Comparison of ENCODE assay signal across 1 cellular context in the genomic region with DNA sequence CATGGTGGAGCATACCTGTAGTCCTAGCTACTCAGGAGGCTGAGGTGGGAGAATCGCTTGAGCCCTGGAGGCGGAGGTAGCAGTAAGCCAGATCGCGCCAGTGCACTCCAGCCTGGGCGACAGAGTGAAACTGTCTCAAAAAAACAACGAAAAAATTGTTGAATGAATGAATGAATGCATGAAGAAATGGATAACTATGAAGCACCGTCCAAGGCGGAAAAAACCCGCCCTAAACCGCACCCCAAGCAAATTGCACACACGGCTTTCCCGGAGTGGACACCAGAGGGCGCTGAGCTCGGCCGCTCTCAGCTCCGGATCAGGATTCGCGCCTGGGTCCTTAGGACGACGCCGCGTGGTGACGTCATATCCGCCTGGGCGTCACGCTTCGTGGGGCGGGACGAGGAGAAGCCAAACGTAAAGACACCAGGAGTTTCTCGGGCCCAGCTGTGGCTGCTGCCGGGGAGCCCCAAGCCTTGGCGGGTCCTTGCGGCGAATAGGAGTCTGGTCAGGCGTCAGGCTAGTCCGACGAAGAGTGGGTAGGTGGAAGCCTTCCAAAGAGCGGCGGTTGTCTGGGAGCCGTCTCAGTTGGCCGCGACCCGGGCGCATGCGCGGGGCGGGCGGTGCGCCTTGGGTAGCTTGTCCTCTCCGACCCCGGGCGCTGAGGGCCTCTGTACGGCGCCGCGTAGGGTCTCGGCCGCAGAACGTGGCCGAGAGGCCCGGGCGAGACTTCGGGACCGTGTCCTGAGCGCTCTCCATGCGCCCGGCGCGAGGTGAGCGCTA.
TF ChIP-seq lines count a peak whose summit lies in the region.

HTD2 (plus strand) TSS at position 639 of the 780 bp plus-strand sequence. CDS start 11,094 bp downstream, outside the sequence.
RPP14 (plus strand) TSS at position 364 of the 780 bp plus-strand sequence. CDS start 4,085 bp downstream, outside the sequence.

TF ChIP-seq in HepG2, 621 proteins besides CTCF, POLR2A, EP300 and RAD21 (continued from another document and continues in another):
- TF ChIP-seq, protein P1, sequence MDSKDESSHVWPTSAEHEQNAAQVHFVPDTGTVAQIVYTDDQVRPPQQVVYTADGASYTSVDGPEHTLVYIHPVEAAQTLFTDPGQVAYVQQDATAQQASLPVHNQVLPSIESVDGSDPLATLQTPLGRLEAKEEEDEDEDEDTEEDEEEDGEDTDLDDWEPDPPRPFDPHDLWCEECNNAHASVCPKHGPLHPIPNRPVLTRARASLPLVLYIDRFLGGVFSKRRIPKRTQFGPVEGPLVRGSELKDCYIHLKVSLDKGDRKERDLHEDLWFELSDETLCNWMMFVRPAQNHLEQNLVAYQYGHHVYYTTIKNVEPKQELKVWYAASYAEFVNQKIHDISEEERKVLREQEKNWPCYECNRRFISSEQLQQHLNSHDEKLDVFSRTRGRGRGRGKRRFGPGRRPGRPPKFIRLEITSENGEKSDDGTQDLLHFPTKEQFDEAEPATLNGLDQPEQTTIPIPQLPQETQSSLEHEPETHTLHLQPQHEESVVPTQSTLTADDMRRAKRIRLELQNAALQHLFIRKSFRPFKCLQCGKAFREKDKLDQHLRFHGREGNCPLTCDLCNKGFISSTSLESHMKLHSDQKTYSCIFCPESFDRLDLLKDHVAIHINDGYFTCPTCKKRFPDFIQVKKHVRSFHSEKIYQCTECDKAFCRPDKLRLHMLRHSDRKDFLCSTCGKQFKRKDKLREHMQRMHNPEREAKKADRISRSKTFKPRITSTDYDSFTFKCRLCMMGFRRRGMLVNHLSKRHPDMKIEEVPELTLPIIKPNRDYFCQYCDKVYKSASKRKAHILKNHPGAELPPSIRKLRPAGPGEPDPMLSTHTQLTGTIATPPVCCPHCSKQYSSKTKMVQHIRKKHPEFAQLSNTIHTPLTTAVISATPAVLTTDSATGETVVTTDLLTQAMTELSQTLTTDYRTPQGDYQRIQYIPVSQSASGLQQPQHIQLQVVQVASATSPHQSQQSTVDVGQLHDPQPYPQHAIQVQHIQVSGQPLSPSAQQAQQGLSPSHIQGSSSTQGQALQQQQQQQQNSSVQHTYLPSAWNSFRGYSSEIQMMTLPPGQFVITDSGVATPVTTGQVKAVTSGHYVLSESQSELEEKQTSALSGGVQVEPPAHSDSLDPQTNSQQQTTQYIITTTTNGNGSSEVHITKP (CRISPR knock-in tag; IDR thresholded peaks at IDR 0.05; ENCODE audit: low read depth) = peak; percentile 63
- TF ChIP-seq TARDBP (CRISPR knock-in tag; IDR thresholded peaks at IDR 0.05) = peak; percentile 92
- peak; percentile 1 for TF ChIP-seq ZNF12 (CRISPR knock-in tag; IDR thresholded peaks at IDR 0.05)
- peak; percentile 78 for TF ChIP-seq ZBTB7B (CRISPR knock-in tag; IDR thresholded peaks at IDR 0.05)
- TF ChIP-seq ZNF615 (CRISPR knock-in tag; IDR thresholded peaks at IDR 0.05; ENCODE audit: borderline replicate concordance) = 0 out of 2 replicates have a peak, but pooled peaks have one; percentile 16
- TF ChIP-seq, protein P2, sequence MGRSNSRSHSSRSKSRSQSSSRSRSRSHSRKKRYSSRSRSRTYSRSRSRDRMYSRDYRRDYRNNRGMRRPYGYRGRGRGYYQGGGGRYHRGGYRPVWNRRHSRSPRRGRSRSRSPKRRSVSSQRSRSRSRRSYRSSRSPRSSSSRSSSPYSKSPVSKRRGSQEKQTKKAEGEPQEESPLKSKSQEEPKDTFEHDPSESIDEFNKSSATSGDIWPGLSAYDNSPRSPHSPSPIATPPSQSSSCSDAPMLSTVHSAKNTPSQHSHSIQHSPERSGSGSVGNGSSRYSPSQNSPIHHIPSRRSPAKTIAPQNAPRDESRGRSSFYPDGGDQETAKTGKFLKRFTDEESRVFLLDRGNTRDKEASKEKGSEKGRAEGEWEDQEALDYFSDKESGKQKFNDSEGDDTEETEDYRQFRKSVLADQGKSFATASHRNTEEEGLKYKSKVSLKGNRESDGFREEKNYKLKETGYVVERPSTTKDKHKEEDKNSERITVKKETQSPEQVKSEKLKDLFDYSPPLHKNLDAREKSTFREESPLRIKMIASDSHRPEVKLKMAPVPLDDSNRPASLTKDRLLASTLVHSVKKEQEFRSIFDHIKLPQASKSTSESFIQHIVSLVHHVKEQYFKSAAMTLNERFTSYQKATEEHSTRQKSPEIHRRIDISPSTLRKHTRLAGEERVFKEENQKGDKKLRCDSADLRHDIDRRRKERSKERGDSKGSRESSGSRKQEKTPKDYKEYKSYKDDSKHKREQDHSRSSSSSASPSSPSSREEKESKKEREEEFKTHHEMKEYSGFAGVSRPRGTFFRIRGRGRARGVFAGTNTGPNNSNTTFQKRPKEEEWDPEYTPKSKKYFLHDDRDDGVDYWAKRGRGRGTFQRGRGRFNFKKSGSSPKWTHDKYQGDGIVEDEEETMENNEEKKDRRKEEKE (IDR thresholded peaks at IDR 0.05) = no peak
- TF ChIP-seq, protein P3, sequence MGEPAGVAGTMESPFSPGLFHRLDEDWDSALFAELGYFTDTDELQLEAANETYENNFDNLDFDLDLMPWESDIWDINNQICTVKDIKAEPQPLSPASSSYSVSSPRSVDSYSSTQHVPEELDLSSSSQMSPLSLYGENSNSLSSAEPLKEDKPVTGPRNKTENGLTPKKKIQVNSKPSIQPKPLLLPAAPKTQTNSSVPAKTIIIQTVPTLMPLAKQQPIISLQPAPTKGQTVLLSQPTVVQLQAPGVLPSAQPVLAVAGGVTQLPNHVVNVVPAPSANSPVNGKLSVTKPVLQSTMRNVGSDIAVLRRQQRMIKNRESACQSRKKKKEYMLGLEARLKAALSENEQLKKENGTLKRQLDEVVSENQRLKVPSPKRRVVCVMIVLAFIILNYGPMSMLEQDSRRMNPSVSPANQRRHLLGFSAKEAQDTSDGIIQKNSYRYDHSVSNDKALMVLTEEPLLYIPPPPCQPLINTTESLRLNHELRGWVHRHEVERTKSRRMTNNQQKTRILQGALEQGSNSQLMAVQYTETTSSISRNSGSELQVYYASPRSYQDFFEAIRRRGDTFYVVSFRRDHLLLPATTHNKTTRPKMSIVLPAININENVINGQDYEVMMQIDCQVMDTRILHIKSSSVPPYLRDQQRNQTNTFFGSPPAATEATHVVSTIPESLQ (CRISPR knock-in tag; conservative IDR thresholded peaks at IDR 0.05) = 0 out of 2 replicates have a peak, but pooled peaks have one; percentile 50
- TF ChIP-seq ZNF816 (CRISPR knock-in tag; IDR thresholded peaks at IDR 0.05; ENCODE audit: borderline replicate concordance) = peak; percentile 36; the same call in 1 of the 2 replicates
- TF ChIP-seq MZF1 (CRISPR knock-in tag; IDR thresholded peaks at IDR 0.05; ENCODE audit: borderline replicate concordance) = no peak
- TF ChIP-seq NR2C2 (CRISPR knock-in tag; IDR thresholded peaks at IDR 0.05; ENCODE audit: borderline replicate concordance) = peak; percentile 71; the same call in 1 of the 2 replicates
- TF ChIP-seq AGO1 (IDR thresholded peaks at IDR 0.05; ENCODE audit: low read depth, low read length, poor library complexity, severe bottlenecking) = no peak
- TF ChIP-seq, protein P4, sequence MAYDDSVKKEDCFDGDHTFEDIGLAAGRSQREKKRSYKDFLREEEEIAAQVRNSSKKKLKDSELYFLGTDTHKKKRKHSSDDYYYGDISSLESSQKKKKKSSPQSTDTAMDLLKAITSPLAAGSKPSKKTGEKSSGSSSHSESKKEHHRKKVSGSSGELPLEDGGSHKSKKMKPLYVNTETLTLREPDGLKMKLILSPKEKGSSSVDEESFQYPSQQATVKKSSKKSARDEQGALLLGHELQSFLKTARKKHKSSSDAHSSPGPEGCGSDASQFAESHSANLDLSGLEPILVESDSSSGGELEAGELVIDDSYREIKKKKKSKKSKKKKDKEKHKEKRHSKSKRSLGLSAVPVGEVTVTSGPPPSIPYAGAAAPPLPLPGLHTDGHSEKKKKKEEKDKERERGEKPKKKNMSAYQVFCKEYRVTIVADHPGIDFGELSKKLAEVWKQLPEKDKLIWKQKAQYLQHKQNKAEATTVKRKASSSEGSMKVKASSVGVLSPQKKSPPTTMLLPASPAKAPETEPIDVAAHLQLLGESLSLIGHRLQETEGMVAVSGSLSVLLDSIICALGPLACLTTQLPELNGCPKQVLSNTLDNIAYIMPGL (CRISPR knock-in tag; IDR thresholded peaks at IDR 0.05; ENCODE audit: borderline replicate concordance in 1 of 2, low read depth in 1 of 2) = peak; percentile 89 to 97
- peak; percentile 19; the same call in 1 of the 2 replicates for TF ChIP-seq RFX3 (CRISPR knock-in tag; IDR thresholded peaks at IDR 0.05)
- no peak for TF ChIP-seq PAX8 (CRISPR knock-in tag; IDR thresholded peaks at IDR 0.05; ENCODE audit: borderline replicate concordance)
- TF ChIP-seq, protein P5, sequence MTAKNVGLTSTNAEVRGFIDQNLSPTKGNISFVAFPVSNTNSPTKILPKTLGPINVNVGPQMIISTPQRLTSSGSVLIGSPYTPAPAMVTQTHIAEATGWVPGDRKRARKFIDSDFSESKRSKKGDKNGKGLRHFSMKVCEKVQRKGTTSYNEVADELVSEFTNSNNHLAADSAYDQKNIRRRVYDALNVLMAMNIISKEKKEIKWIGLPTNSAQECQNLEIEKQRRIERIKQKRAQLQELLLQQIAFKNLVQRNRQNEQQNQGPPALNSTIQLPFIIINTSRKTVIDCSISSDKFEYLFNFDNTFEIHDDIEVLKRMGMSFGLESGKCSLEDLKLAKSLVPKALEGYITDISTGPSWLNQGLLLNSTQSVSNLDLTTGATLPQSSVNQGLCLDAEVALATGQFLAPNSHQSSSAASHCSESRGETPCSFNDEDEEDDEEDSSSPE (CRISPR knock-in tag; IDR thresholded peaks at IDR 0.05) = peak; percentile 92
- TF ChIP-seq NFE2L1 (CRISPR knock-in tag; IDR thresholded peaks at IDR 0.05; ENCODE audit: borderline replicate concordance) = 0 out of 2 replicates have a peak, but pooled peaks have one; percentile 61
- TF ChIP-seq HOXA5 (CRISPR knock-in tag; IDR thresholded peaks at IDR 0.05) = no peak
- TF ChIP-seq ZNF180 (CRISPR knock-in tag; IDR thresholded peaks at IDR 0.05; ENCODE audit: borderline replicate concordance, low read depth) = no peak
- no peak for TF ChIP-seq MAFG (CRISPR knock-in tag; IDR thresholded peaks at IDR 0.05)
- 0 out of 2 replicates have a peak, but pooled peaks have one; percentile 66 for TF ChIP-seq ZNF451 (CRISPR knock-in tag; IDR thresholded peaks at IDR 0.05)
- 0 out of 2 replicates have a peak, but pooled peaks have one; percentile 75 for TF ChIP-seq DNMT1 (CRISPR knock-in tag; IDR thresholded peaks at IDR 0.05)
- no peak for TF ChIP-seq ZNF33A (CRISPR knock-in tag; IDR thresholded peaks at IDR 0.05; ENCODE audit: borderline replicate concordance)
- TF ChIP-seq RFX5 (IDR thresholded peaks at IDR 0.05; ENCODE audit: low read depth, low read length) = peak; percentile 78; the same call in 1 of the 2 replicates
- TF ChIP-seq, protein P6, sequence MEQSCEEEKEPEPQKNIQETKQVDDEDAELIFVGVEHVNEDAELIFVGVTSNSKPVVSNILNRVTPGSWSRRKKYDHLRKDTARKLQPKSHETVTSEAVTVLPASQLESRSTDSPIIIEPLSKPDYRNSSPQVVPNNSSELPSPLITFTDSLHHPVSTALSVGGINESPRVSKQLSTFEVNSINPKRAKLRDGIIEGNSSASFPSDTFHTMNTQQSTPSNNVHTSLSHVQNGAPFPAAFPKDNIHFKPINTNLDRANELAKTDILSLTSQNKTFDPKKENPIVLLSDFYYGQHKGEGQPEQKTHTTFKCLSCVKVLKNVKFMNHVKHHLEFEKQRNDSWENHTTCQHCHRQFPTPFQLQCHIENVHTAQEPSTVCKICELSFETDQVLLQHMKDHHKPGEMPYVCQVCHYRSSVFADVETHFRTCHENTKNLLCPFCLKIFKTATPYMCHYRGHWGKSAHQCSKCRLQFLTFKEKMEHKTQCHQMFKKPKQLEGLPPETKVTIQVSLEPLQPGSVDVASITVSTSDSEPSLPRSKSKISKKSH (CRISPR knock-in tag; IDR thresholded peaks at IDR 0.05; ENCODE audit: borderline replicate concordance) = peak; percentile 71; the same call in 1 of the 2 replicates
- TF ChIP-seq RNF2 (conservative IDR thresholded peaks at IDR 0.05; ENCODE audit: low read depth) = 0 out of 2 replicates have a peak, but pooled peaks have one; percentile 40
- TF ChIP-seq YEATS2 (CRISPR knock-in tag; IDR thresholded peaks at IDR 0.05; ENCODE audit: borderline replicate concordance) = peak; percentile 99
- peak; percentile 82; the same call in 1 of the 2 replicates for TF ChIP-seq ZBTB38 (CRISPR knock-in tag; IDR thresholded peaks at IDR 0.05)
- TF ChIP-seq, protein P7, sequence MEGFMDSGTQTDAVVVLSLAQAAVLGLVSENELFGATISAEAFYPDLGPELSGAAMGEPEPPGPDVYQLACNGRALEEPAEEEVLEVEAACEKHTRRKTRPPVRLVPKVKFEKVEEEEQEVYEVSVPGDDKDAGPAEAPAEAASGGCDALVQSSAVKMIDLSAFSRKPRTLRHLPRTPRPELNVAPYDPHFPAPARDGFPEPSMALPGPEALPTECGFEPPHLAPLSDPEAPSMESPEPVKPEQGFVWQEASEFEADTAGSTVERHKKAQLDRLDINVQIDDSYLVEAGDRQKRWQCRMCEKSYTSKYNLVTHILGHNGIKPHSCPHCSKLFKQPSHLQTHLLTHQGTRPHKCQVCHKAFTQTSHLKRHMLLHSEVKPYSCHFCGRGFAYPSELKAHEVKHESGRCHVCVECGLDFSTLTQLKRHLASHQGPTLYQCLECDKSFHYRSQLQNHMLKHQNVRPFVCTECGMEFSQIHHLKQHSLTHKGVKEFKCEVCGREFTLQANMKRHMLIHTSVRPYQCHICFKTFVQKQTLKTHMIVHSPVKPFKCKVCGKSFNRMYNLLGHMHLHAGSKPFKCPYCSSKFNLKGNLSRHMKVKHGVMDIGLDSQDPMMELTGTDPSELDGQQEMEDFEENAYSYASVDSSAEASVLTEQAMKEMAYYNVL (CRISPR knock-in tag; IDR thresholded peaks at IDR 0.05; ENCODE audit: borderline replicate concordance) = no peak
- TF ChIP-seq KLF12 (CRISPR knock-in tag; IDR thresholded peaks at IDR 0.05; ENCODE audit: borderline replicate concordance) = no peak
- TF ChIP-seq RBM22 (optimal IDR thresholded peaks at IDR 0.05; ENCODE audit: low read length) = no peak
- TF ChIP-seq ZNF337 (CRISPR knock-in tag; IDR thresholded peaks at IDR 0.05; ENCODE audit: borderline replicate concordance, low read depth) = peak; percentile 79; the same call in 1 of the 2 replicates
- peak; percentile 79; the same call in 1 of the 2 replicates for TF ChIP-seq ZBTB39 (CRISPR knock-in tag; IDR thresholded peaks at IDR 0.05)
- no peak; the same call in 1 of the 2 replicates for TF ChIP-seq ZNF792 (CRISPR knock-in tag; IDR thresholded peaks at IDR 0.05)
